In the genomic region with DNA sequence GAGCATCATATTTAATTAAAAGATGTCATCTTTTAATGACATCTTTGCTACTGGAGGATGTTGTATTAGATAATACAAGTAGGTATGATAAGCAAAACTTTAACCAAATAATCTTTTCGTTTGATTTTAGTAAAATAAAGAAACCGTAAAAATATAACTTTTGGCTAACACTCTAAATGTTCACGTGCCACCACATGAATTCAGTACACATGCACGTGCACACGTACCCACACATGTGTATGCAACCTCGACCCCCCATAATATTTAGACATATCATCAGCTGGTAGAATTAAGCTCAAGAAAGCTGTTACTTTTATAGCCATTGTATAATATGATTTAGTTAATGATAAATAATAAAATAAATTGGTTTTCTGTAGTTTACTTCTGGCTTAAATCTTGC, we compare ENCODE assay signal across 11 cellular contexts.
"Had no signal": no experiment of that assay in that cellular context is flagged by ENCODE, and none has a peak within 500 bp of the region (broad histone marks: within the 10 kb centered on the region; RNA-seq: fewer than 3 reads in every experiment).

No MANE protein-coding gene starts in this region.

- FAIRE-seq: H1, H54 had no signal

- H2AFZ ChIP-seq: GM23248, GM23338 had no signal

- H3K9ac ChIP-seq: GM23248 had no signal

- ATAC-seq: GM23338, HCT116 had no signal

- H3K36me3 ChIP-seq: HAP-1 had no signal

- H3K4me3 ChIP-seq: GM23248, GM23338, HAP-1 had no signal

- H3K4me1 ChIP-seq: HAP-1 had no signal

- H3K9me3 ChIP-seq: HAP-1 had no signal

- H3K27ac ChIP-seq: GM23248 had no signal

- H3K4me2 ChIP-seq: GM23338 had no signal

- DNase-seq: GM23248, GOT3, H7, H9, HCEC 1CT, HFFc6 had no signal
